13 cellular contexts compared by ENCODE assay signal in the genomic region with DNA sequence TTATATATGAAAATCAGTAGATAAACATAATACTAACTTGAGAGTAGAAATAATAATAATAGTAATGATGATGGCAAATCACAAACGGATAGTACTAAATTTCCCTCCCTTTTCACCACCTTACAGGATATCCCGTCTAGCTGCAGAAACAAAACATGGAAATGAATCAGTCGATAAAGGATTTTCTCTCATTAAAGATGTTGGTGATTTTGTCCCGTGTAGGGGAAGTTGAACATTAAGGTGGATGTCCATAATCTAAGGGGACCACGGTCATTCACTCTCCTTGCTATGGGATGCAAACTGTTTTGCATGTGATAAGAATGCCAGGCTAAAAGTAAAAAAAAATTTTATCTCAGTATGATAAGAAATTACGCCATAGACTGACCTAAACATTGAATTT.
DNase-seq lines count a peak whose midpoint lies in the region; ATAC-seq and TF ChIP-seq lines count a peak whose summit lies in the region.
"Had no signal": no experiment of that assay in that cellular context is flagged by ENCODE, and none has a peak within 500 bp of the region (broad histone marks: within the 10 kb centered on the region; RNA-seq: fewer than 3 reads in every experiment).

No MANE protein-coding gene starts in this region.

- H3K27ac ChIP-seq in heart left ventricle, result peak overlapping the region in 7 of 12 donors; percentile 9 to 92 (median 78)
- no peak overlapping the region for H3K27ac ChIP-seq in right lobe of liver
- H3K27ac ChIP-seq in spleen, result peak overlapping the region in 7 of 8 donors; percentile 71 to 90 (median 82)
- H3K27ac ChIP-seq: 22Rv1, BLaER1 had no signal

- H3K4me1 ChIP-seq in heart left ventricle, result peaks cover 0 to 36% (median 18%) of the 10 kb centered on the region in 12 donors
- no peaks in the 10 kb centered on the region for H3K4me1 ChIP-seq in right lobe of liver
- peaks cover 5 to 30% (median 9%) of the 10 kb centered on the region in 6 donors for H3K4me1 ChIP-seq in spleen
- H3K4me1 ChIP-seq: Caco-2, HAP-1 had no signal

- H3K36me3 ChIP-seq in heart left ventricle, result no peaks in the 10 kb centered on the region
- no peaks in the 10 kb centered on the region for H3K36me3 ChIP-seq in right lobe of liver
- H3K36me3 ChIP-seq in spleen, result no peaks in the 10 kb centered on the region
- H3K36me3 ChIP-seq: BLaER1, HAP-1 had no signal

- H3K4me3 ChIP-seq in heart left ventricle (no peak overlapping the region), right lobe of liver (no peak overlapping the region), spleen (no peak overlapping the region)
- H3K4me3 ChIP-seq: BLaER1, HAP-1 had no signal

- intact Hi-C loops in heart left ventricle (cut with DNase I) (loop anchor here in 2 of 10 donors (5.0 to 10.0 kb wide), 2 partner anchors 64 to 152 kb away; no protein-coding TSS in a partner anchor), Right ventricle myocardium superior (cut with DNase I) (no loop called here), right lobe of liver (cut with DNase I) (no loop called here), spleen (cut with DNase I; ENCODE audit: low total_unique reads) (no loop called here)

- H3K27me3 ChIP-seq in heart left ventricle (peaks cover 0 to 3% (median 0%) of the 10 kb centered on the region in 9 donors), right lobe of liver (no peaks in the 10 kb centered on the region), spleen (replicated peaks in 1 of 7) (no peaks in the 10 kb centered on the region)
- H3K27me3 ChIP-seq: BLaER1 had no signal

- TF ChIP-seq CTCF in heart left ventricle (IDR thresholded peaks at IDR 0.05), result no peak
- TF ChIP-seq CTCF in right lobe of liver (IDR thresholded peaks at IDR 0.05), result no peak
- no peak for TF ChIP-seq CTCF in spleen (IDR thresholded peaks at IDR 0.05 in 8 of 11, conservative IDR thresholded peaks at IDR 0.05 in 3 of 11)
- TF ChIP-seq CTCF in omental fat pad (IDR thresholded peaks at IDR 0.05), result no peak

- WGBS in heart left ventricle, 4 donors, result 54 to 68% (median 57%) methylated on average over 6 of the region's 6 CpGs
- WGBS in right lobe of liver (ENCODE audit: insufficient coverage, low coverage, low lambda C conversion rate, missing lambda C conversion rate), result 33% methylated on average over 6 of the region's 6 CpGs
- WGBS in spleen, 5 donors, result 44 to 46% (median 45%) methylated on average over 6 of the region's 6 CpGs

- DNase-seq in heart left ventricle (no peak), Right ventricle myocardium superior (no peak), dermis microvascular lymphatic vessel endothelial cell (ENCODE audit: low read depth in 2 of 2) (peak; percentile 79 to 96), right lobe of liver (no peak), spleen (no peak), NCI-H1417 treated with DMSO at 0.1 percent for 48 hours (lab: John Stamatoyannopoulos, UW) (no peak), omental fat pad (ENCODE audit: low spot score) (no peak)
- DNase-seq: Caco-2; CD8-positive, alpha-beta memory T cell had no signal

- peak in 1 of 4 donors; percentile 50 for ATAC-seq in heart left ventricle
- no peak for ATAC-seq in Right ventricle myocardium superior (ENCODE audit: poor library complexity)
- ATAC-seq in right lobe of liver, result peak in 3 of 4 donors; percentile 37 to 66 (median 61)
- no peak for ATAC-seq in omental fat pad (ENCODE audit: low FRiP score)
- ATAC-seq in HG02938 (IDR thresholded peaks at IDR 0.05; ENCODE audit: unreplicated experiment), result no peak

- H3K9me3 ChIP-seq in heart left ventricle (no peaks in the 10 kb centered on the region), right lobe of liver (no peaks in the 10 kb centered on the region), spleen (no peaks in the 10 kb centered on the region)
- H3K9me3 ChIP-seq: BLaER1, Caco-2, HAP-1 had no signal

- TF ChIP-seq POLR2A in heart left ventricle (IDR thresholded peaks at IDR 0.05) (no peak), right lobe of liver (IDR thresholded peaks at IDR 0.05) (no peak), spleen (IDR thresholded peaks at IDR 0.05) (no peak)

Comparison
In these comparisons a context has a peak if more than half of its experiments do, and no peak if none do; other contexts are left out.
1. ATAC-seq: peak in right lobe of liver (3 of 4); none in Right ventricle myocardium superior (single experiment), omental fat pad (single experiment) and HG02938 (single experiment).
2. DNase-seq: peak in dermis microvascular lymphatic vessel endothelial cell (2 of 2); none in heart left ventricle (0 of 5), Right ventricle myocardium superior (single experiment), right lobe of liver (0 of 3), spleen (single experiment), NCI-H1417 treated with DMSO at 0.1 percent for 48 hours (single experiment) and omental fat pad (single experiment).
3. H3K27ac ChIP-seq: peak in heart left ventricle (7 of 12) and spleen (7 of 8); none in right lobe of liver (0 of 3).